In the genomic region with DNA sequence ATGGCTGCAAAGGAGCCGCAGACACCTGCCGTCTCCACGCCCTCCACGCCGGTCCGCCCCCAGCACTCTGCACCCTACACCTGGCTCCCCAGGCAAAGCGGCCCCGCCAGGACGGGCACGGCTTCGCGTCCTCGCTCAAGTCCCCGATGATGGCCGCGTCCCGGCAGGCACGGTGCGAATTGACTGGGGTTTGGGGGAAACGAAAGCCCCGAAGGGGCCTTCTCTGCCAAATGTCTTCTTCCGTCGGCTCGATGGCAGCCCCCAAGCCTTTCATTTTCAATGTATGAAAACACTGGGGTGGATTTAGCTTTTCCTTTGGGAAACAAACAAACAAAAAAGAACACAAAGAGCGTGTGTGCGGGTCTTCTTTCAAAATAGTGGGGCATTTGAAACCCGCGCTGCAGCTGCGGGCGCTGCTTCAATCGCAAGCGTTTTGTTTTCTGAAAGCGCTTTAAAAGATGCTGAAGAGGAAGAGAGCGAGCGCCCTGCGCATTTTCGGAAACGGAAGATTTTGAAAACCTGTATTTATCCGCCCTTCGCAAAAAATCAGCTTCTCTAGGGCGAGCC, we compare ENCODE assay signal across 9 cellular contexts.
A peak's percentile ranks its signal among the peaks of the same experiment; 100 is the strongest.
DNase-seq lines count a peak whose midpoint lies in the region; ATAC-seq, FAIRE-seq and TF ChIP-seq lines count a peak whose summit lies in the region.
"Had no signal": no experiment of that assay in that cellular context is flagged by ENCODE, and none has a peak within 500 bp of the region (broad histone marks: within the 10 kb centered on the region; RNA-seq: fewer than 3 reads in every experiment).

No MANE protein-coding gene starts in this region.

- no peak for FAIRE-seq in GM19239 (lab: Jason Lieb, UNC)
- FAIRE-seq: TTC549 had no signal

- H3K9ac ChIP-seq in rectal smooth muscle tissue (ENCODE audit: low read length): no peak overlapping the region

- no peak for TF ChIP-seq CTCF in heart right ventricle (IDR thresholded peaks at IDR 0.05)

- 6 to 8% methylated on average over 41 of the region's 41 CpGs for WGBS in heart right ventricle, 2 donors

- H3K27ac ChIP-seq in heart right ventricle (no peak overlapping the region), rectal smooth muscle tissue (ENCODE audit: low read depth, low read length) (no peak overlapping the region)

- peaks cover 0 to 30% (median 25%) of the 10 kb centered on the region in 9 donors for H3K4me1 ChIP-seq in heart right ventricle
- peaks cover 4% of the 10 kb centered on the region for H3K4me1 ChIP-seq in rectal smooth muscle tissue (ENCODE audit: control insufficient read depth, insufficient read depth, low read length)

- H3K27me3 ChIP-seq in heart right ventricle: peaks cover 0 to 42% (median 25%) of the 10 kb centered on the region in 7 donors
- H3K27me3 ChIP-seq in rectal smooth muscle tissue (ENCODE audit: control insufficient read depth, insufficient read depth, low read length): peaks cover 15% of the 10 kb centered on the region

- H3K4me3 ChIP-seq in heart right ventricle: peak overlapping the region; percentile 24 to 67 (median 47)
- H3K4me3 ChIP-seq in rectal smooth muscle tissue (ENCODE audit: low read length): peak overlapping the region; percentile 63

- no peaks in the 10 kb centered on the region for H3K9me3 ChIP-seq in heart right ventricle

- H3K36me3 ChIP-seq in heart right ventricle: no peaks in the 10 kb centered on the region
- no peaks in the 10 kb centered on the region for H3K36me3 ChIP-seq in rectal smooth muscle tissue (ENCODE audit: control insufficient read depth, insufficient read depth, low read length)

- intact Hi-C loops in heart right ventricle (cut with DNase I): loop anchor here in 1 of 10 donors (10.0 kb wide), 1 partner anchor 156 kb away; a partner anchor contains a TSS

- peak in 5 of 8 donors; percentile 8 to 68 (median 39) for ATAC-seq in heart right ventricle

- DNase-seq in stimulated activated CD4-positive, alpha-beta T cell treated with anti-CD3 and anti-CD28 coated beads, Interleukin-4, amount 100 ng/mL, for 1 hour: peak; percentile 3
- no peak for DNase-seq in stimulated activated CD4-positive, alpha-beta T cell treated with anti-CD3 and anti-CD28 coated beads, Interleukin-1b, Interleukin-23, amount 100 ng/mL, for 48 hours
- peak; percentile 26 to 28 for DNase-seq in activated T-cell treated with anti-CD3 and anti-CD28 coated beads, Interleukin-2, amount 50 U/mL, for 48 hours
- peak in 1 of 2 donors; percentile 21 for DNase-seq in heart right ventricle
- DNase-seq in Kasumi-1 (lab: John Stamatoyannopoulos, UW): no peak
- DNase-seq in GM19239 (ENCODE audit: insufficient read length, low spot score): no peak
- DNase-seq in HPDE6-E6E7 (ENCODE audit: extremely low spot score): no peak

Comparison
In these comparisons a context has a peak if more than half of its experiments do, and no peak if none do; other contexts are left out.
1. DNase-seq: peak in stimulated activated CD4-positive, alpha-beta T cell treated with anti-CD3 and anti-CD28 coated beads, Interleukin-4, amount 100 ng/mL, for 1 hour (single experiment) and activated T-cell treated with anti-CD3 and anti-CD28 coated beads, Interleukin-2, amount 50 U/mL, for 48 hours (2 of 2); none in stimulated activated CD4-positive, alpha-beta T cell treated with anti-CD3 and anti-CD28 coated beads, Interleukin-1b, Interleukin-23, amount 100 ng/mL, for 48 hours (single experiment), Kasumi-1 (0 of 2), GM19239 (single experiment) and HPDE6-E6E7 (single experiment).